In the genomic region with DNA sequence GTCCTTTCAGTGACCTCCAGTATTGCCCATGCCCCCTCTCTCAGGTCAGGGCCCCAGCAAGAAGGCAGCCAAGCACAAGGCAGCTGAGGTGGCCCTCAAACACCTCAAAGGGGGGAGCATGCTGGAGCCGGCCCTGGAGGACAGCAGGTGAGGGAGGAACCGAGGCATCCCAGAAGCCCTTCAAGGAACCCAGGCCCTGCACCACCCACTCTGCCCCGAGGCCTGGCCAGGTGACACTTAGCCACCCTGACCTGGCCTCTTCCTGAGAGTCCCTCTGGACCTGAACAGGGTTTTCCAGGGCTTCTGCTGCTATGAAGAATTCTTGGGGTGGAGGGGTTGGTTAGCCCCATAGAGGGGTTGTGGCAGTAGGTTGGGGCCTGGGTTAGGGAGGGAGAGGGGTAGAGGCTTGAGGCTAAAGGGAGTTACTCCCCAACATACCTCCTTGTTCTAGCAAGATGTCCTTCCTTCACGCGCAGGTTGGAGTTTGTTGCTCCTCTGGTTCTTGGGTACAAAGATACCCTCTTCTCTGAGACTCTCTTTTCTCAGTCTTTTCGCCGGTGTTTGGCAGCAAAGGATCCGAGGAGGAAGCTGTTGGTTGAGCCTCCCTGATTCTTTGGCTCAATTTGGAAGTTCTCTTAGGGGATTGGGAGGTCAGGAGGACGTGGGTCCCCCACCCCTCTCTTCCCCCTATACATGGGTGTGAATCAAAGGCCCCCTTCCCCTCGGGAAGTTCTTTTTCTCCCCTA, we compare ENCODE assay signal across 15 cellular contexts. TPM values are rescaled to one million over a fixed set of nuclear protein-coding genes. Genes with fewer than 3 reads are reported as not detected.
DNase-seq lines count a peak whose midpoint lies in the region; ATAC-seq and TF ChIP-seq lines count a peak whose summit lies in the region.
"Had no signal": no experiment of that assay in that cellular context is flagged by ENCODE, and none has a peak within 500 bp of the region (broad histone marks: within the 10 kb centered on the region; RNA-seq: fewer than 3 reads in every experiment).

No MANE protein-coding gene starts in this region.

- H3K9me3 ChIP-seq in mammary epithelial cell (replicated peaks; ENCODE audit: insufficient read depth, low read length): no peaks in the 10 kb centered on the region
- H3K9me3 ChIP-seq in lower lobe of right lung: no peaks in the 10 kb centered on the region
- no peaks in the 10 kb centered on the region for H3K9me3 ChIP-seq in upper lobe of right lung
- H3K9me3 ChIP-seq: prostate gland had no signal

- H3K4me3 Mint-ChIP-seq in MCF 10A (ENCODE audit: unreplicated experiment): peak overlapping the region; percentile 47
- H3K4me3 Mint-ChIP-seq in activated naive CD8-positive, alpha-beta T cell treated with anti-CD3 and anti-CD28 coated beads, Interleukin-2, amount 10 ng/mL, durations not matched to agents 7 days and 5 days: peak overlapping the region; percentile 22

- dilution Hi-C loops in mammary epithelial cell (cut with HindIII; ENCODE audit: low sequenced_read_pairs): no loop called here

- BruUV-seq in MCF 10A (replicated peaks; lab: Mats Ljungman, UMichigan): no TSS peak
- BruUV-seq in mammary epithelial cell (replicated peaks; lab: Mats Ljungman, UMichigan): no TSS peak

- H3K27me3 Mint-ChIP-seq in MCF 10A (ENCODE audit: insufficient read depth, unreplicated experiment): no peaks in the 10 kb centered on the region
- no peaks in the 10 kb centered on the region for H3K27me3 Mint-ChIP-seq in activated naive CD8-positive, alpha-beta T cell treated with anti-CD3 and anti-CD28 coated beads, Interleukin-2, amount 10 ng/mL, durations not matched to agents 7 days and 5 days

- H2AFZ ChIP-seq in mammary epithelial cell (ENCODE audit: low read depth, low read length): no peak overlapping the region

- intact Hi-C loops in MCF 10A (cut with micrococcal nuclease): no loop called here
- intact Hi-C loops in mammary epithelial cell (cut with micrococcal nuclease): no loop called here
- intact Hi-C loops in lower lobe of right lung (cut with DNase I): no loop called here
- intact Hi-C loops in upper lobe of right lung (cut with DNase I): loop anchor here (10.0 kb wide), 1 partner anchor 148 kb away; no protein-coding TSS in a partner anchor

- H3K4me1 ChIP-seq in mammary epithelial cell (ENCODE audit: insufficient read depth, low read length) (peaks cover 32% of the 10 kb centered on the region), lower lobe of right lung (peaks cover 39% of the 10 kb centered on the region), upper lobe of right lung (peaks cover 20% of the 10 kb centered on the region)

- H3K9ac ChIP-seq in mammary epithelial cell (ENCODE audit: insufficient read depth, low read length): no peak overlapping the region

- peaks cover 24% of the 10 kb centered on the region for H3K4me1 Mint-ChIP-seq in MCF 10A (ENCODE audit: insufficient read depth, unreplicated experiment)
- peaks cover 14% of the 10 kb centered on the region for H3K4me1 Mint-ChIP-seq in activated naive CD8-positive, alpha-beta T cell treated with anti-CD3 and anti-CD28 coated beads, Interleukin-2, amount 10 ng/mL, durations not matched to agents 7 days and 5 days

- CTCF ChIA-PET in MCF 10A (lab: Yijun Ruan, JAX) (interaction anchor here (0.6 to 1.1 kb wide), 3 partner anchors 153 to 242 kb away, joined by 3 to 4 read pairs (median 4); no protein-coding TSS in a partner anchor), mammary epithelial cell (lab: Charles Lee; ENCODE audit: low non-redundant PET) (no interaction called here)

- H3K27me3 ChIP-seq in mammary epithelial cell (ENCODE audit: insufficient read depth, low read length): no peaks in the 10 kb centered on the region
- no peaks in the 10 kb centered on the region for H3K27me3 ChIP-seq in lower lobe of right lung (ENCODE audit: low read depth)
- no peaks in the 10 kb centered on the region for H3K27me3 ChIP-seq in upper lobe of right lung

- H3K36me3 ChIP-seq in mammary epithelial cell (ENCODE audit: insufficient read depth, low read length) (peaks cover 3% of the 10 kb centered on the region), lower lobe of right lung (peaks cover 41% of the 10 kb centered on the region), upper lobe of right lung (peaks cover 27% of the 10 kb centered on the region)
- H3K36me3 ChIP-seq: prostate gland had no signal

- H3K9me3 Mint-ChIP-seq in MCF 10A (ENCODE audit: unreplicated experiment): no peaks in the 10 kb centered on the region
- H3K9me3 Mint-ChIP-seq in activated naive CD8-positive, alpha-beta T cell treated with anti-CD3 and anti-CD28 coated beads, Interleukin-2, amount 10 ng/mL, durations not matched to agents 7 days and 5 days: no peaks in the 10 kb centered on the region

- peaks cover 20% of the 10 kb centered on the region for H3K79me2 ChIP-seq in mammary epithelial cell (ENCODE audit: insufficient read depth, low read length)

- H3K4me2 ChIP-seq in mammary epithelial cell (ENCODE audit: insufficient read depth, low read depth, low read length): no peak overlapping the region

- H3K27ac Mint-ChIP-seq in MCF 10A (ENCODE audit: low read depth, unreplicated experiment): no peak overlapping the region
- H3K27ac Mint-ChIP-seq in activated naive CD8-positive, alpha-beta T cell treated with anti-CD3 and anti-CD28 coated beads, Interleukin-2, amount 10 ng/mL, durations not matched to agents 7 days and 5 days: peak overlapping the region; percentile 42

- POLR2A ChIA-PET in MCF 10A (lab: Yijun Ruan, JAX): interaction anchor here (1.2 to 1.3 kb wide), 2 partner anchors 26 to 50 kb away, joined by 3 read pairs; no protein-coding TSS in a partner anchor
- POLR2A ChIA-PET in activated naive CD8-positive, alpha-beta T cell treated with anti-CD3 and anti-CD28 coated beads, Interleukin-2, amount 10 ng/mL, durations not matched to agents 7 days and 5 days (lab: Charles Lee): interaction anchor here (0.8 kb wide), 1 partner anchor 181 kb away, joined by 3 read pairs; a partner anchor contains a TSS

- no peak overlapping the region for H3K4me3 ChIP-seq in mammary epithelial cell (replicated peaks in 1 of 3; ENCODE audit: insufficient read depth in 1 of 3, low read depth in 2 of 3, low read length in 3 of 3)
- peak overlapping the region; percentile 79 for H3K4me3 ChIP-seq in lower lobe of right lung
- peak overlapping the region; percentile 2 for H3K4me3 ChIP-seq in upper lobe of right lung
- H3K4me3 ChIP-seq: prostate gland had no signal

- H3K36me3 Mint-ChIP-seq in MCF 10A (ENCODE audit: insufficient read depth, unreplicated experiment): peaks cover 35% of the 10 kb centered on the region
- H3K36me3 Mint-ChIP-seq in activated naive CD8-positive, alpha-beta T cell treated with anti-CD3 and anti-CD28 coated beads, Interleukin-2, amount 10 ng/mL, durations not matched to agents 7 days and 5 days: peaks cover 3% of the 10 kb centered on the region

- 88% methylated on average over 7 of the region's 10 CpGs for WGBS in mammary epithelial cell (ENCODE audit: low coverage, missing lambda C conversion rate)

- in situ Hi-C loops in mammary epithelial cell (cut with MboI; ENCODE audit: low sequenced_read_pairs in 2 of 2): no loop called here

- H4K20me1 ChIP-seq in mammary epithelial cell (ENCODE audit: insufficient read depth, low read length): no peaks in the 10 kb centered on the region

- no peak for DNase-seq in MCF 10A (ENCODE audit: unreplicated experiment)
- DNase-seq in mammary epithelial cell: no peak
- DNase-seq in activated naive CD8-positive, alpha-beta T cell treated with anti-CD3 and anti-CD28 coated beads, Interleukin-2, amount 10 ng/mL, durations not matched to agents 7 days and 5 days: no peak
- DNase-seq in lower lobe of right lung: no peak
- DNase-seq in upper lobe of right lung: peak; percentile 62
- DNase-seq in kidney glomerular epithelial cell (lab: John Stamatoyannopoulos, UW): no peak
- DNase-seq in stimulated activated CD8-positive, alpha-beta memory T cell treated with anti-CD3 and anti-CD28 coated beads, Interleukin-4, amount 100 ng/mL, for 48 hours: no peak
- DNase-seq: HCEC 1CT, NCI-H446, SHP77 had no signal

- TF ChIP-seq CTCF in MCF 10A (IDR thresholded peaks at IDR 0.05; ENCODE audit: unreplicated experiment): no peak
- no peak for TF ChIP-seq CTCF in mammary epithelial cell (conservative IDR thresholded peaks at IDR 0.05 in 1 of 2, IDR thresholded peaks at IDR 0.05 in 1 of 2; ENCODE audit: extremely low read depth in 1 of 2, insufficient read depth in 1 of 2, low read depth in 1 of 2, low read length in 2 of 2)
- no peak for TF ChIP-seq CTCF in lower lobe of right lung (IDR thresholded peaks at IDR 0.05)
- no peak for TF ChIP-seq CTCF in upper lobe of right lung (IDR thresholded peaks at IDR 0.05)

- no peak overlapping the region for H3K27ac ChIP-seq in mammary epithelial cell (ENCODE audit: insufficient read depth, low read depth, low read length)
- peak overlapping the region; percentile 65 for H3K27ac ChIP-seq in lower lobe of right lung
- peak overlapping the region; percentile 82 for H3K27ac ChIP-seq in upper lobe of right lung
- H3K27ac ChIP-seq: epithelial cell of prostate, prostate gland had no signal

- ATAC-seq in activated naive CD8-positive, alpha-beta T cell treated with anti-CD3 and anti-CD28 coated beads, Interleukin-2, amount 10 ng/mL, durations not matched to agents 7 days and 5 days (ENCODE audit: low read depth): no peak
- ATAC-seq in lower lobe of right lung (no peak), upper lobe of right lung (no peak), GM19035 (IDR thresholded peaks at IDR 0.05; ENCODE audit: unreplicated experiment) (no peak)

RNA-seq across cellular contexts. Expression of a gene that starts 2.1 kb away (rescaled TPM):
- 26.4 and 27.8 TPM in 2 replicates for total RNA-seq in MCF 10A (2022)
- total RNA-seq in mammary epithelial cell: 10 to 100 TPM; 21.2 to 32.2 TPM
- 36.3 TPM for polyA plus RNA-seq in mammary epithelial cell
- 16.7 TPM for polyA minus RNA-seq in mammary epithelial cell
- 10 to 100 TPM; 32.3 to 34.9 TPM for total RNA-seq in activated naive CD8-positive, alpha-beta T cell treated with anti-CD3 and anti-CD28 coated beads, Interleukin-2, amount 10 ng/mL, durations not matched to agents 7 days and 5 days
- total RNA-seq in lower lobe of right lung: 34.3 TPM
- 33.1 TPM for total RNA-seq in upper lobe of right lung

RNA-seq across cellular contexts. Expression of a gene that starts 3.9 kb away (rescaled TPM):
- total RNA-seq in MCF 10A (2022): 4.6 and 5.9 TPM in 2 replicates
- 10 to 100 TPM; 10.3 to 19.0 TPM for total RNA-seq in mammary epithelial cell
- polyA plus RNA-seq in mammary epithelial cell: 12.3 TPM
- 42.1 TPM for polyA minus RNA-seq in mammary epithelial cell
- 10 to 100 TPM; 24.6 to 30.0 TPM for total RNA-seq in activated naive CD8-positive, alpha-beta T cell treated with anti-CD3 and anti-CD28 coated beads, Interleukin-2, amount 10 ng/mL, durations not matched to agents 7 days and 5 days
- total RNA-seq in lower lobe of right lung: 17.5 TPM
- 22.3 TPM for total RNA-seq in upper lobe of right lung

RNA-seq across cellular contexts. Expression of a gene that starts 4.1 kb away (rescaled TPM):
- total RNA-seq in MCF 10A (2022): not detected in 2 replicates
- total RNA-seq in mammary epithelial cell: not detected
- polyA plus RNA-seq in mammary epithelial cell: not detected
- not detected for polyA minus RNA-seq in mammary epithelial cell
- not detected for total RNA-seq in activated naive CD8-positive, alpha-beta T cell treated with anti-CD3 and anti-CD28 coated beads, Interleukin-2, amount 10 ng/mL, durations not matched to agents 7 days and 5 days
- not detected for total RNA-seq in lower lobe of right lung
- total RNA-seq in upper lobe of right lung: not detected
- total RNA-seq: prostate gland had no signal
- polyA plus RNA-seq: BJ, keratinocyte had no signal

RNA-seq across cellular contexts. Expression of a gene that starts 51.3 kb away (rescaled TPM):
- total RNA-seq in MCF 10A (2022): 994 and 1,037 TPM in 2 replicates
- 100 to 1,000 TPM; 187 to 654 TPM for total RNA-seq in mammary epithelial cell
- polyA plus RNA-seq in mammary epithelial cell: 202 TPM
- polyA minus RNA-seq in mammary epithelial cell: 842 TPM
- 100 to 1,000 TPM; 824 to 837 TPM for total RNA-seq in activated naive CD8-positive, alpha-beta T cell treated with anti-CD3 and anti-CD28 coated beads, Interleukin-2, amount 10 ng/mL, durations not matched to agents 7 days and 5 days
- 767 TPM for total RNA-seq in lower lobe of right lung
- total RNA-seq in upper lobe of right lung: 727 TPM

Comparison
In these comparisons a context has a peak if more than half of its experiments do, and no peak if none do; other contexts are left out.
1. H3K4me3 ChIP-seq: peak in lower lobe of right lung (single experiment) and upper lobe of right lung (single experiment); none in mammary epithelial cell (0 of 3).